1 cellular context compared by ENCODE assay signal in genomic region chrX:43949669-43950068, GRCh38.
TF ChIP-seq lines count a peak whose summit lies in the region.

No MANE protein-coding gene starts in this region.

TF ChIP-seq in GM23338, 12 proteins besides CTCF, POLR2A, EP300 and RAD21 (continued from another document):
- no peak; the same call in 1 of the 2 replicates for TF ChIP-seq ZNF462 (CRISPR knock-in tag; IDR thresholded peaks at IDR 0.05)
- no peak for TF ChIP-seq ZNF114 (CRISPR knock-in tag; IDR thresholded peaks at IDR 0.05)
- no peak for TF ChIP-seq ZNF331 (CRISPR knock-in tag; IDR thresholded peaks at IDR 0.05; ENCODE audit: low read depth)
